In the genomic region with DNA sequence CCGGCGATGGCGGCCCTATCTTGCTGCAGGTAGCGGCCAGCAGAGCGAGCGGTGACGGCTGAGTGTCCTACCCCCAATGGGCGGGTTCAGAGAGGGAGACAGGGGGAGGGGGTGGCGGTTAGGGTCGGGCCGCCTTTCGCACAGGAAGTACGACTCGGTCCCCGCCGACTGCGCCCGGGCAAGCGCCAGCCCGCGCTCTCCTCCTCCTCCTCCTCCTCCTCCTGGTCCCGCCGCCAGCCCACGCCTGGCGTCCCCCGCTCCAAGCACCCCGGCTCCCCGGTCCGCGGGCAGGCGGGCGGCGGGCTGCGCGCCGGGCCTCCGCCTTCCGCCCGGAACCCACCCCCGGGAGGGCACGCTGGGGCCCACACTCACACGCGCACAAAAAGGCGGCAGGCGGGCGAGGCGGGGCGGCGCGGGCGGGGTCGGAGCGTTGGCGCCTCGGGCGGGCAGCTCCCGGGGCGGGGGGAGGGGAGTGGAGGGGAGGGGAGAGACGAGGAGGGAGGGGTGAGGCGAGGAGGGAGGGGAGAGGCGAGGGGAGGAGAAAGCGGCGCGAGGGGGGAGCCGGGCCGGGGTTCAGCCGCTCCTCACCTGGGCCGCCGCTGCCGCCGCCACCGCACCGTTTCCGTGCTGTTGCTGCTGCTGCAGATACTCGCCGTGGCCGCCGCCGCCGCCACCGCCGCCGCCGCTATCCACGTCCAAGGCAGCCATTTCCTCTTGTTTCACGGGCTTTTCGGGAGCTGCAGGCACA, we compare ENCODE assay signal across 2 cellular contexts.
A peak's percentile ranks its signal among the peaks of the same experiment; 100 is the strongest.
TF ChIP-seq lines count a peak whose summit lies in the region.

No MANE protein-coding gene starts in this region.

TF ChIP-seq in HEK293, 187 proteins besides CTCF, POLR2A, EP300 and RAD21 (continued from another document and continues in another):
- TF ChIP-seq, protein P1, sequence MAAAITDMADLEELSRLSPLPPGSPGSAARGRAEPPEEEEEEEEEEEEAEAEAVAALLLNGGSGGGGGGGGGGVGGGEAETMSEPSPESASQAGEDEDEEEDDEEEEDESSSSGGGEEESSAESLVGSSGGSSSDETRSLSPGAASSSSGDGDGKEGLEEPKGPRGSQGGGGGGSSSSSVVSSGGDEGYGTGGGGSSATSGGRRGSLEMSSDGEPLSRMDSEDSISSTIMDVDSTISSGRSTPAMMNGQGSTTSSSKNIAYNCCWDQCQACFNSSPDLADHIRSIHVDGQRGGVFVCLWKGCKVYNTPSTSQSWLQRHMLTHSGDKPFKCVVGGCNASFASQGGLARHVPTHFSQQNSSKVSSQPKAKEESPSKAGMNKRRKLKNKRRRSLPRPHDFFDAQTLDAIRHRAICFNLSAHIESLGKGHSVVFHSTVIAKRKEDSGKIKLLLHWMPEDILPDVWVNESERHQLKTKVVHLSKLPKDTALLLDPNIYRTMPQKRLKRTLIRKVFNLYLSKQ (tag by site-specific recombination; IDR thresholded peaks at IDR 0.05; ENCODE audit: borderline replicate concordance) = no peak
- TF ChIP-seq ZNF391 (tag by site-specific recombination; IDR thresholded peaks at IDR 0.05; ENCODE audit: borderline replicate concordance, low read depth) (no peak), RBAK (tag by site-specific recombination; IDR thresholded peaks at IDR 0.05) (no peak), ZNF555 (tag by site-specific recombination; conservative IDR thresholded peaks at IDR 0.05) (no peak), ZNF585B (tag by site-specific recombination; IDR thresholded peaks at IDR 0.05) (no peak), ZNF514 (tag by site-specific recombination; IDR thresholded peaks at IDR 0.05) (no peak), BCL11B (tag by site-specific recombination; IDR thresholded peaks at IDR 0.05; ENCODE audit: low read depth) (no peak), ZBTB48 (tag by site-specific recombination; IDR thresholded peaks at IDR 0.05) (peak; percentile 68), KLF9 (tag by site-specific recombination; IDR thresholded peaks at IDR 0.05; ENCODE audit: low read depth) (no peak), ZNF596 (tag by site-specific recombination; IDR thresholded peaks at IDR 0.05) (peak; percentile 56; the same call in 1 of the 2 replicates)
- TF ChIP-seq, protein P2, sequence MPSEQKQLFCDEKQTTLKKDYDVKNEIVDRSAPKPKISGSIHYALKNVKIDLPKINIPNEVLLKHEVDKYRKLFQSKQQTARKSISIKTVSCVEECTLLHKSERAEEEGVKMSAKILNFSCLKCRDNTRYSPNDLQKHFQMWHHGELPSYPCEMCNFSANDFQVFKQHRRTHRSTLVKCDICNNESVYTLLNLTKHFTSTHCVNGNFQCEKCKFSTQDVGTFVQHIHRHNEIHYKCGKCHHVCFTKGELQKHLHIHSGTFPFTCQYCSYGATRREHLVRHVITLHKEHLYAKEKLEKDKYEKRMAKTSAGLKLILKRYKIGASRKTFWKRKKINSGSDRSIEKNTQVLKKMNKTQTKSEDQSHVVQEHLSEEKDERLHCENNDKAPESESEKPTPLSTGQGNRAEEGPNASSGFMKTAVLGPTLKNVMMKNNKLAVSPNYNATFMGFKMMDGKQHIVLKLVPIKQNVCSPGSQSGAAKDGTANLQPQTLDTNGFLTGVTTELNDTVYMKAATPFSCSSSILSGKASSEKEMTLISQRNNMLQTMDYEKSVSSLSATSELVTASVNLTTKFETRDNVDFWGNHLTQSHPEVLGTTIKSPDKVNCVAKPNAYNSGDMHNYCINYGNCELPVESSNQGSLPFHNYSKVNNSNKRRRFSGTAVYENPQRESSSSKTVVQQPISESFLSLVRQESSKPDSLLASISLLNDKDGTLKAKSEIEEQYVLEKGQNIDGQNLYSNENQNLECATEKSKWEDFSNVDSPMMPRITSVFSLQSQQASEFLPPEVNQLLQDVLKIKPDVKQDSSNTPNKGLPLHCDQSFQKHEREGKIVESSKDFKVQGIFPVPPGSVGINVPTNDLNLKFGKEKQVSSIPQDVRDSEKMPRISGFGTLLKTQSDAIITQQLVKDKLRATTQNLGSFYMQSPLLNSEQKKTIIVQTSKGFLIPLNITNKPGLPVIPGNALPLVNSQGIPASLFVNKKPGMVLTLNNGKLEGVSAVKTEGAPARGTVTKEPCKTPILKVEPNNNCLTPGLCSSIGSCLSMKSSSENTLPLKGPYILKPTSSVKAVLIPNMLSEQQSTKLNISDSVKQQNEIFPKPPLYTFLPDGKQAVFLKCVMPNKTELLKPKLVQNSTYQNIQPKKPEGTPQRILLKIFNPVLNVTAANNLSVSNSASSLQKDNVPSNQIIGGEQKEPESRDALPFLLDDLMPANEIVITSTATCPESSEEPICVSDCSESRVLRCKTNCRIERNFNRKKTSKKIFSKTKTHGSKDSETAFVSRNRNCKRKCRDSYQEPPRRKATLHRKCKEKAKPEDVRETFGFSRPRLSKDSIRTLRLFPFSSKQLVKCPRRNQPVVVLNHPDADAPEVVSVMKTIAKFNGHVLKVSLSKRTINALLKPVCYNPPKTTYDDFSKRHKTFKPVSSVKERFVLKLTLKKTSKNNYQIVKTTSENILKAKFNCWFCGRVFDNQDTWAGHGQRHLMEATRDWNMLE (tag by site-specific recombination; conservative IDR thresholded peaks at IDR 0.05; ENCODE audit: low read depth) = no peak
- TF ChIP-seq, protein P3, sequence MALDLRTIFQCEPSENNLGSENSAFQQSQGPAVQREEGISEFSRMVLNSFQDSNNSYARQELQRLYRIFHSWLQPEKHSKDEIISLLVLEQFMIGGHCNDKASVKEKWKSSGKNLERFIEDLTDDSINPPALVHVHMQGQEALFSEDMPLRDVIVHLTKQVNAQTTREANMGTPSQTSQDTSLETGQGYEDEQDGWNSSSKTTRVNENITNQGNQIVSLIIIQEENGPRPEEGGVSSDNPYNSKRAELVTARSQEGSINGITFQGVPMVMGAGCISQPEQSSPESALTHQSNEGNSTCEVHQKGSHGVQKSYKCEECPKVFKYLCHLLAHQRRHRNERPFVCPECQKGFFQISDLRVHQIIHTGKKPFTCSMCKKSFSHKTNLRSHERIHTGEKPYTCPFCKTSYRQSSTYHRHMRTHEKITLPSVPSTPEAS (tag by site-specific recombination; IDR thresholded peaks at IDR 0.05) = no peak
- TF ChIP-seq, protein P4, sequence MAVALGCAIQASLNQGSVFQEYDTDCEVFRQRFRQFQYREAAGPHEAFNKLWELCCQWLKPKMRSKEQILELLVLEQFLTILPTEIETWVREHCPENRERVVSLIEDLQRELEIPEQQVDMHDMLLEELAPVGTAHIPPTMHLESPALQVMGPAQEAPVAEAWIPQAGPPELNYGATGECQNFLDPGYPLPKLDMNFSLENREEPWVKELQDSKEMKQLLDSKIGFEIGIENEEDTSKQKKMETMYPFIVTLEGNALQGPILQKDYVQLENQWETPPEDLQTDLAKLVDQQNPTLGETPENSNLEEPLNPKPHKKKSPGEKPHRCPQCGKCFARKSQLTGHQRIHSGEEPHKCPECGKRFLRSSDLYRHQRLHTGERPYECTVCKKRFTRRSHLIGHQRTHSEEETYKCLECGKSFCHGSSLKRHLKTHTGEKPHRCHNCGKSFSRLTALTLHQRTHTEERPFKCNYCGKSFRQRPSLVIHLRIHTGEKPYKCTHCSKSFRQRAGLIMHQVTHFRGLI (tag by site-specific recombination; IDR thresholded peaks at IDR 0.05) = no peak
- TF ChIP-seq, protein P5, sequence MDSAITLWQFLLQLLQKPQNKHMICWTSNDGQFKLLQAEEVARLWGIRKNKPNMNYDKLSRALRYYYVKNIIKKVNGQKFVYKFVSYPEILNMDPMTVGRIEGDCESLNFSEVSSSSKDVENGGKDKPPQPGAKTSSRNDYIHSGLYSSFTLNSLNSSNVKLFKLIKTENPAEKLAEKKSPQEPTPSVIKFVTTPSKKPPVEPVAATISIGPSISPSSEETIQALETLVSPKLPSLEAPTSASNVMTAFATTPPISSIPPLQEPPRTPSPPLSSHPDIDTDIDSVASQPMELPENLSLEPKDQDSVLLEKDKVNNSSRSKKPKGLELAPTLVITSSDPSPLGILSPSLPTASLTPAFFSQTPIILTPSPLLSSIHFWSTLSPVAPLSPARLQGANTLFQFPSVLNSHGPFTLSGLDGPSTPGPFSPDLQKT (IDR thresholded peaks at IDR 0.05; ENCODE audit: borderline replicate concordance, low read depth, low read length) = no peak; the same call in 1 of the 2 replicates

TF ChIP-seq in SK-N-SH, 30 proteins besides CTCF, POLR2A, EP300 and RAD21:
- TF ChIP-seq, protein P6, sequence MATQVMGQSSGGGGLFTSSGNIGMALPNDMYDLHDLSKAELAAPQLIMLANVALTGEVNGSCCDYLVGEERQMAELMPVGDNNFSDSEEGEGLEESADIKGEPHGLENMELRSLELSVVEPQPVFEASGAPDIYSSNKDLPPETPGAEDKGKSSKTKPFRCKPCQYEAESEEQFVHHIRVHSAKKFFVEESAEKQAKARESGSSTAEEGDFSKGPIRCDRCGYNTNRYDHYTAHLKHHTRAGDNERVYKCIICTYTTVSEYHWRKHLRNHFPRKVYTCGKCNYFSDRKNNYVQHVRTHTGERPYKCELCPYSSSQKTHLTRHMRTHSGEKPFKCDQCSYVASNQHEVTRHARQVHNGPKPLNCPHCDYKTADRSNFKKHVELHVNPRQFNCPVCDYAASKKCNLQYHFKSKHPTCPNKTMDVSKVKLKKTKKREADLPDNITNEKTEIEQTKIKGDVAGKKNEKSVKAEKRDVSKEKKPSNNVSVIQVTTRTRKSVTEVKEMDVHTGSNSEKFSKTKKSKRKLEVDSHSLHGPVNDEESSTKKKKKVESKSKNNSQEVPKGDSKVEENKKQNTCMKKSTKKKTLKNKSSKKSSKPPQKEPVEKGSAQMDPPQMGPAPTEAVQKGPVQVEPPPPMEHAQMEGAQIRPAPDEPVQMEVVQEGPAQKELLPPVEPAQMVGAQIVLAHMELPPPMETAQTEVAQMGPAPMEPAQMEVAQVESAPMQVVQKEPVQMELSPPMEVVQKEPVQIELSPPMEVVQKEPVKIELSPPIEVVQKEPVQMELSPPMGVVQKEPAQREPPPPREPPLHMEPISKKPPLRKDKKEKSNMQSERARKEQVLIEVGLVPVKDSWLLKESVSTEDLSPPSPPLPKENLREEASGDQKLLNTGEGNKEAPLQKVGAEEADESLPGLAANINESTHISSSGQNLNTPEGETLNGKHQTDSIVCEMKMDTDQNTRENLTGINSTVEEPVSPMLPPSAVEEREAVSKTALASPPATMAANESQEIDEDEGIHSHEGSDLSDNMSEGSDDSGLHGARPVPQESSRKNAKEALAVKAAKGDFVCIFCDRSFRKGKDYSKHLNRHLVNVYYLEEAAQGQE (IDR thresholded peaks at IDR 0.05; ENCODE audit: low read depth, low read length) = 0 out of 2 replicates have a peak, but pooled peaks have one; percentile 6
- TF ChIP-seq POLR2AphosphoS5 (IDR thresholded peaks at IDR 0.05; ENCODE audit: low read depth, low read length) (peak; percentile 47; the same call in 1 of the 2 replicates), TAF1 (IDR thresholded peaks at IDR 0.05; ENCODE audit: borderline replicate concordance, low read depth, low read length) (peak; percentile 36; the same call in 1 of the 2 replicates), GABPA (IDR thresholded peaks at IDR 0.05; ENCODE audit: low read depth) (peak; percentile 61), FOXM1 (IDR thresholded peaks at IDR 0.05; ENCODE audit: low read depth) (no peak), MXI1 (IDR thresholded peaks at IDR 0.05; ENCODE audit: low read depth, low read length) (0 out of 2 replicates have a peak, but pooled peaks have one; percentile 10), JUND (IDR thresholded peaks at IDR 0.05) (no peak)
- TF ChIP-seq, protein P7, sequence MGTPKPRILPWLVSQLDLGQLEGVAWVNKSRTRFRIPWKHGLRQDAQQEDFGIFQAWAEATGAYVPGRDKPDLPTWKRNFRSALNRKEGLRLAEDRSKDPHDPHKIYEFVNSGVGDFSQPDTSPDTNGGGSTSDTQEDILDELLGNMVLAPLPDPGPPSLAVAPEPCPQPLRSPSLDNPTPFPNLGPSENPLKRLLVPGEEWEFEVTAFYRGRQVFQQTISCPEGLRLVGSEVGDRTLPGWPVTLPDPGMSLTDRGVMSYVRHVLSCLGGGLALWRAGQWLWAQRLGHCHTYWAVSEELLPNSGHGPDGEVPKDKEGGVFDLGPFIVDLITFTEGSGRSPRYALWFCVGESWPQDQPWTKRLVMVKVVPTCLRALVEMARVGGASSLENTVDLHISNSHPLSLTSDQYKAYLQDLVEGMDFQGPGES (IDR thresholded peaks at IDR 0.05; ENCODE audit: low read depth, low read length) = no peak
- TF ChIP-seq, protein P8, sequence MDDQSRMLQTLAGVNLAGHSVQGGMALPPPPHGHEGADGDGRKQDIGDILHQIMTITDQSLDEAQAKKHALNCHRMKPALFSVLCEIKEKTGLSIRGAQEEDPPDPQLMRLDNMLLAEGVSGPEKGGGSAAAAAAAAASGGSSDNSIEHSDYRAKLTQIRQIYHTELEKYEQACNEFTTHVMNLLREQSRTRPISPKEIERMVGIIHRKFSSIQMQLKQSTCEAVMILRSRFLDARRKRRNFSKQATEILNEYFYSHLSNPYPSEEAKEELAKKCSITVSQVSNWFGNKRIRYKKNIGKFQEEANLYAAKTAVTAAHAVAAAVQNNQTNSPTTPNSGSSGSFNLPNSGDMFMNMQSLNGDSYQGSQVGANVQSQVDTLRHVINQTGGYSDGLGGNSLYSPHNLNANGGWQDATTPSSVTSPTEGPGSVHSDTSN (IDR thresholded peaks at IDR 0.05) = 0 out of 2 replicates have a peak, but pooled peaks have one; percentile 18
- TF ChIP-seq, protein P9, sequence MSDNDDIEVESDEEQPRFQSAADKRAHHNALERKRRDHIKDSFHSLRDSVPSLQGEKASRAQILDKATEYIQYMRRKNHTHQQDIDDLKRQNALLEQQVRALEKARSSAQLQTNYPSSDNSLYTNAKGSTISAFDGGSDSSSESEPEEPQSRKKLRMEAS (IDR thresholded peaks at IDR 0.05; ENCODE audit: low read depth) = peak; percentile 82
